In genomic region chr6:17280138-17280537, GRCh38 we compare ENCODE assay signal across 12 cellular contexts. TPM values are rescaled to one million over a fixed set of nuclear protein-coding genes. Genes with fewer than 3 reads are reported as not detected.
DNase-seq lines count a peak whose midpoint lies in the region; ATAC-seq, FAIRE-seq and TF ChIP-seq lines count a peak whose summit lies in the region.
"Had no signal": no experiment of that assay in that cellular context is flagged by ENCODE, and none has a peak within 500 bp of the region (broad histone marks: within the 10 kb centered on the region; RNA-seq: fewer than 3 reads in every experiment).

No MANE protein-coding gene starts in this region.

- H4K20me1 ChIP-seq in astrocyte (ENCODE audit: insufficient read depth, low read length): peaks cover 1% of the 10 kb centered on the region

- H3K79me2 ChIP-seq in astrocyte (ENCODE audit: insufficient read depth, low read length): peaks cover 22% of the 10 kb centered on the region

- H3K9me3 Mint-ChIP-seq in CD8-positive, alpha-beta T cell: no peaks in the 10 kb centered on the region
- no peaks in the 10 kb centered on the region for H3K9me3 Mint-ChIP-seq in astrocyte (ENCODE audit: unreplicated experiment)

- CTCF ChIA-PET in CD8-positive, alpha-beta T cell (lab: Charles Lee): no interaction called here

- WGBS in iPS DF 6.9 (ENCODE audit: insufficient coverage, insufficient read length): no CpG with 5 or more reads among the region's 11 CpGs

- H3K27me3 ChIP-seq in CD8-positive, alpha-beta T cell (ENCODE audit: insufficient read depth, low read length): peaks cover 6% of the 10 kb centered on the region
- H3K27me3 ChIP-seq in astrocyte (ENCODE audit: insufficient read depth, low read length) (no peaks in the 10 kb centered on the region), iPS DF 6.9 (ENCODE audit: control insufficient read depth, insufficient read depth, low read length) (peaks cover 34% of the 10 kb centered on the region), rectal smooth muscle tissue (ENCODE audit: control insufficient read depth, insufficient read depth, low read length) (no peaks in the 10 kb centered on the region)
- H3K27me3 ChIP-seq: body of pancreas had no signal

- H3K9ac ChIP-seq in astrocyte (ENCODE audit: low read length): peak overlapping the region; percentile 95
- no peak overlapping the region for H3K9ac ChIP-seq in rectal smooth muscle tissue (ENCODE audit: low read length)
- H3K9ac ChIP-seq: KMS-11, SK-N-SH had no signal

- no peak overlapping the region for H3K4me3 ChIP-seq in CD8-positive, alpha-beta T cell (ENCODE audit: low read depth, low read length)
- H3K4me3 ChIP-seq in astrocyte (ENCODE audit: insufficient read depth, low read depth, low read length) (peak overlapping the region; percentile 79), iPS DF 6.9 (ENCODE audit: low read length) (peak overlapping the region; percentile 49; the same call in 1 of the 2 replicates), rectal smooth muscle tissue (ENCODE audit: low read length) (peak overlapping the region; percentile 78)

- H3K36me3 ChIP-seq in CD8-positive, alpha-beta T cell (ENCODE audit: insufficient read depth, low read length): no peaks in the 10 kb centered on the region
- H3K36me3 ChIP-seq in astrocyte (ENCODE audit: insufficient read depth, low read length) (peaks cover 4% of the 10 kb centered on the region), iPS DF 6.9 (ENCODE audit: control insufficient read depth, insufficient read depth, low read length) (no peaks in the 10 kb centered on the region), rectal smooth muscle tissue (ENCODE audit: control insufficient read depth, insufficient read depth, low read length) (no peaks in the 10 kb centered on the region)

- no peaks in the 10 kb centered on the region for H3K36me3 Mint-ChIP-seq in CD8-positive, alpha-beta T cell
- peaks cover 1% of the 10 kb centered on the region for H3K36me3 Mint-ChIP-seq in astrocyte (ENCODE audit: low read depth, unreplicated experiment)

- H3K27ac ChIP-seq in CD8-positive, alpha-beta T cell (ENCODE audit: low read depth, low read length): no peak overlapping the region
- H3K27ac ChIP-seq in astrocyte (ENCODE audit: low read depth, low read length): peak overlapping the region; percentile 59
- H3K27ac ChIP-seq in iPS DF 6.9 (ENCODE audit: low read length): no peak overlapping the region
- H3K27ac ChIP-seq in rectal smooth muscle tissue (ENCODE audit: low read depth, low read length): peak overlapping the region; percentile 92
- H3K27ac ChIP-seq: body of pancreas, KMS-11 had no signal

- H3K27ac Mint-ChIP-seq in CD8-positive, alpha-beta T cell: no peak overlapping the region
- H3K27ac Mint-ChIP-seq in astrocyte (ENCODE audit: unreplicated experiment): peak overlapping the region; percentile 42

- peak overlapping the region; percentile 85 for H2AFZ ChIP-seq in astrocyte (ENCODE audit: low read depth, low read length)

- FAIRE-seq in astrocyte (lab: Jason Lieb, UNC): no peak
- FAIRE-seq: D721Med had no signal

- peak overlapping the region; percentile 35 for H3K4me3 Mint-ChIP-seq in CD8-positive, alpha-beta T cell
- H3K4me3 Mint-ChIP-seq in astrocyte (ENCODE audit: unreplicated experiment): peak overlapping the region; percentile 71

- no peak for ATAC-seq in CD8-positive, alpha-beta T cell
- no peak for ATAC-seq in HG02973 (IDR thresholded peaks at IDR 0.05; ENCODE audit: unreplicated experiment)

- DNase-seq in CD8-positive, alpha-beta T cell: no peak
- DNase-seq in astrocyte (ENCODE audit: low read depth): no peak
- no peak for DNase-seq in iPS DF 6.9 (ENCODE audit: low read depth, low spot score)
- DNase-seq in NK-92 treated with Interleukin-12 subunit alpha and Interleukin-12 subunit beta, amount 100 ng/mL, for 24 hours (lab: John Stamatoyannopoulos, UW): no peak
- no peak for DNase-seq in NCI-H1930 (lab: John Stamatoyannopoulos, UW)
- no peak for DNase-seq in NCI-H146 treated with DMSO at 0.1 percent for 48 hours (lab: John Stamatoyannopoulos, UW; ENCODE audit: unreplicated experiment)

- H3K4me2 ChIP-seq in astrocyte (ENCODE audit: low read length): peak overlapping the region; percentile 91
- H3K4me2 ChIP-seq: KMS-11 had no signal

- H3K27me3 Mint-ChIP-seq in CD8-positive, alpha-beta T cell (ENCODE audit: low read depth): peaks cover 62% of the 10 kb centered on the region
- peaks cover 4% of the 10 kb centered on the region for H3K27me3 Mint-ChIP-seq in astrocyte (ENCODE audit: low read depth, unreplicated experiment)

- POLR2A ChIA-PET in CD8-positive, alpha-beta T cell (lab: Charles Lee): no interaction called here

- no peaks in the 10 kb centered on the region for H3K9me3 ChIP-seq in CD8-positive, alpha-beta T cell (ENCODE audit: low read length)
- H3K9me3 ChIP-seq in astrocyte (ENCODE audit: insufficient read depth, low read depth, low read length): no peaks in the 10 kb centered on the region
- no peaks in the 10 kb centered on the region for H3K9me3 ChIP-seq in iPS DF 6.9 (ENCODE audit: control insufficient read depth, insufficient read depth, low read length)
- H3K9me3 ChIP-seq: body of pancreas, SK-N-SH had no signal

- peaks cover 15% of the 10 kb centered on the region for H3K4me1 Mint-ChIP-seq in CD8-positive, alpha-beta T cell (ENCODE audit: low read depth)
- H3K4me1 Mint-ChIP-seq in astrocyte (ENCODE audit: low read depth, unreplicated experiment): peaks cover 33% of the 10 kb centered on the region

- TF ChIP-seq CTCF in CD8-positive, alpha-beta T cell (IDR thresholded peaks at IDR 0.05): no peak
- TF ChIP-seq CTCF in astrocyte (IDR thresholded peaks at IDR 0.05; ENCODE audit: insufficient read depth, low read depth, low read length): no peak

- intact Hi-C loops in CD8-positive, alpha-beta T cell (cut with DNase I, micrococcal nuclease): no loop called here

- H3K4me1 ChIP-seq in CD8-positive, alpha-beta T cell (ENCODE audit: insufficient read depth, low read length): peaks cover 5% of the 10 kb centered on the region
- H3K4me1 ChIP-seq in astrocyte (ENCODE audit: insufficient read depth, low read length): peaks cover 32% of the 10 kb centered on the region
- H3K4me1 ChIP-seq in iPS DF 6.9 (ENCODE audit: control insufficient read depth, insufficient read depth, low read length): no peaks in the 10 kb centered on the region
- H3K4me1 ChIP-seq in rectal smooth muscle tissue (ENCODE audit: control insufficient read depth, insufficient read depth, low read length): peaks cover 22% of the 10 kb centered on the region

RNA-seq across cellular contexts. Expression of gene RBM24, which starts 1.0 kb away (rescaled TPM):
- total RNA-seq in CD8-positive, alpha-beta T cell: 1 to 10 TPM; 2.6 to 2.7 TPM
- 18.2 and 22.7 TPM in 2 replicates for total RNA-seq in astrocyte

Comparison
In these comparisons a context has a peak if more than half of its experiments do, and no peak if none do; other contexts are left out.
1. H3K27ac ChIP-seq: peak in astrocyte (single experiment) and rectal smooth muscle tissue (single experiment); none in CD8-positive, alpha-beta T cell (single experiment) and iPS DF 6.9 (single experiment).